ENCODE assay signal across 1 cellular context in genomic region chr1:92989936-92990582, GRCh38.
TF ChIP-seq lines count a peak whose summit lies in the region.

No MANE protein-coding gene starts in this region.

TF ChIP-seq in K562, 482 proteins besides CTCF, POLR2A, EP300 and RAD21 (continued from another document):
- TF ChIP-seq, protein P1, sequence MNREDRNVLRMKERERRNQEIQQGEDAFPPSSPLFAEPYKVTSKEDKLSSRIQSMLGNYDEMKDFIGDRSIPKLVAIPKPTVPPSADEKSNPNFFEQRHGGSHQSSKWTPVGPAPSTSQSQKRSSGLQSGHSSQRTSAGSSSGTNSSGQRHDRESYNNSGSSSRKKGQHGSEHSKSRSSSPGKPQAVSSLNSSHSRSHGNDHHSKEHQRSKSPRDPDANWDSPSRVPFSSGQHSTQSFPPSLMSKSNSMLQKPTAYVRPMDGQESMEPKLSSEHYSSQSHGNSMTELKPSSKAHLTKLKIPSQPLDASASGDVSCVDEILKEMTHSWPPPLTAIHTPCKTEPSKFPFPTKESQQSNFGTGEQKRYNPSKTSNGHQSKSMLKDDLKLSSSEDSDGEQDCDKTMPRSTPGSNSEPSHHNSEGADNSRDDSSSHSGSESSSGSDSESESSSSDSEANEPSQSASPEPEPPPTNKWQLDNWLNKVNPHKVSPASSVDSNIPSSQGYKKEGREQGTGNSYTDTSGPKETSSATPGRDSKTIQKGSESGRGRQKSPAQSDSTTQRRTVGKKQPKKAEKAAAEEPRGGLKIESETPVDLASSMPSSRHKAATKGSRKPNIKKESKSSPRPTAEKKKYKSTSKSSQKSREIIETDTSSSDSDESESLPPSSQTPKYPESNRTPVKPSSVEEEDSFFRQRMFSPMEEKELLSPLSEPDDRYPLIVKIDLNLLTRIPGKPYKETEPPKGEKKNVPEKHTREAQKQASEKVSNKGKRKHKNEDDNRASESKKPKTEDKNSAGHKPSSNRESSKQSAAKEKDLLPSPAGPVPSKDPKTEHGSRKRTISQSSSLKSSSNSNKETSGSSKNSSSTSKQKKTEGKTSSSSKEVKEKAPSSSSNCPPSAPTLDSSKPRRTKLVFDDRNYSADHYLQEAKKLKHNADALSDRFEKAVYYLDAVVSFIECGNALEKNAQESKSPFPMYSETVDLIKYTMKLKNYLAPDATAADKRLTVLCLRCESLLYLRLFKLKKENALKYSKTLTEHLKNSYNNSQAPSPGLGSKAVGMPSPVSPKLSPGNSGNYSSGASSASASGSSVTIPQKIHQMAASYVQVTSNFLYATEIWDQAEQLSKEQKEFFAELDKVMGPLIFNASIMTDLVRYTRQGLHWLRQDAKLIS (CRISPR knock-in tag; IDR thresholded peaks at IDR 0.05), result 0 out of 2 replicates have a peak, but pooled peaks have one; percentile 37
- TF ChIP-seq MAFK (IDR thresholded peaks at IDR 0.05; ENCODE audit: low read length) (peak; percentile 33; the same call in 1 of the 2 replicates), JUND (IDR thresholded peaks at IDR 0.05; ENCODE audit: borderline replicate concordance, low read depth, low read length) (peak; percentile 74; the same call in 1 of the 2 replicates), JUND (tag; IDR thresholded peaks at IDR 0.05; ENCODE audit: borderline replicate concordance, low read depth, low read length) (peak; percentile 35; the same call in 1 of the 3 replicates), DPF2 (IDR thresholded peaks at IDR 0.05) (peak; percentile 63), C11orf30 (IDR thresholded peaks at IDR 0.05; ENCODE audit: low read depth) (peak; percentile 14; the same call in 1 of the 2 replicates), MEF2D (tag; conservative IDR thresholded peaks at IDR 0.05; ENCODE audit: low read depth) (no peak), PHF20 (IDR thresholded peaks at IDR 0.05; ENCODE audit: partially characterized antibody) (no peak), ATF3 (IDR thresholded peaks at IDR 0.05) (peak; percentile 74), ATF3 (CRISPR knock-in tag; conservative IDR thresholded peaks at IDR 0.05) (no peak), SMARCA4 (IDR thresholded peaks at IDR 0.05) (peak; percentile 28; the same call in 1 of the 2 replicates), NFYB (IDR thresholded peaks at IDR 0.05; ENCODE audit: extremely low read depth, insufficient read length) (no peak), ZNF316 (IDR thresholded peaks at IDR 0.05) (peak; percentile 46; the same call in 1 of the 2 replicates), ZNF384 (IDR thresholded peaks at IDR 0.05; ENCODE audit: low read depth, low read length) (peak; percentile 84), JUN (IDR thresholded peaks at IDR 0.05; ENCODE audit: borderline replicate concordance, low read depth, low read length) (peak; percentile 62; the same call in 1 of the 2 replicates), JUN (CRISPR knock-in tag; IDR thresholded peaks at IDR 0.05; ENCODE audit: borderline replicate concordance) (no peak), MAFG (tag; conservative IDR thresholded peaks at IDR 0.05) (peak; percentile 44), ZNF263 (CRISPR knock-in tag; IDR thresholded peaks at IDR 0.05; ENCODE audit: borderline replicate concordance) (no peak)
TF ChIP-seq in K562: peak in this region for 12.
